Comparison of ENCODE assay signal across 34 cellular contexts in the genomic region with DNA sequence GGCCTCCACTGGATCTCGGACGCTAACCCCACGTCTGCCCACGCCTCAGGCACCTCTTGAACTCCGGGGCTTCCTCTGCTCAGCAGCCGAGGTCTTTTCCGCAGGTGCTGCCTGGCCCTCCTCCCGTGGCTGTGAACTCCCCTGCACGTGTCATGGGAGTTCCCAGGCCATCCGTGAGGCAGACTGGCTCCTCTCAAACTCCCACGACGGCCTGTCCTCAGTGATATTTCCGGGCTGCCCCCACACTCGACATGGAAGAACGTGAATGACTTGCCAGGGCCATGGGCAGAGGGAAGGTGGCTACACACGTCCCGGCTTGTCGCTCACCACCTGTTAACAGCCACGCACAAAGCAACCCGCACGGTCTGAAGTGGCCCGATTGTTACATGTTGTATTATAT.
"Had no signal": no experiment of that assay in that cellular context is flagged by ENCODE, and none has a peak within 500 bp of the region (broad histone marks: within the 10 kb centered on the region; RNA-seq: fewer than 3 reads in every experiment).

No MANE protein-coding gene starts in this region.

- H3K4me3 Mint-ChIP-seq: activated B cell treated with CpG ODN at 0.5 μM for 24 hours; activated CD8-positive, alpha-beta T cell treated with anti-CD3 and anti-CD28 coated beads for 36 hours; activated naive CD8-positive, alpha-beta T cell treated with anti-CD3 and anti-CD28 coated beads for 36 hours; activated T-cell treated with anti-CD3 and anti-CD28 coated beads, Interleukin-2, amount 50 U/mL, for 72 hours; activated T-helper 17 cell treated with anti-CD3 and anti-CD28 coated beads, Interleukin-2, amount 50 U/mL, for 72 hours; T-helper 1 cell treated with Interleukin-12 subunit alpha and Interleukin-12 subunit beta and Interleukin-4 antibody, amounts not matched to agents 30 μg/mL and 1 μg/mL, for 36 hours; T-helper 2 cell treated with Interferon-gamma antibody and Interleukin-4, amounts not matched to agents 5 μg/mL and 100 μg/mL, for 36 hours had no signal

- H3K27me3 ChIP-seq: brain microvascular endothelial cell, Peyer's patch, SJSA1 had no signal

- H3K4me1 ChIP-seq: Peyer's patch, SJSA1 had no signal

- H3K36me3 Mint-ChIP-seq: activated naive CD8-positive, alpha-beta T cell treated with anti-CD3 and anti-CD28 coated beads for 36 hours had no signal

- DNase-seq: activated B cell treated with CpG ODN at 0.5 μM for 24 hours; activated CD4-positive, alpha-beta T cell treated with anti-CD3 and anti-CD28 coated beads for 4 hours; activated CD4-positive, CD25-positive, alpha-beta regulatory T cell treated with anti-CD3 and anti-CD28 coated beads, Interleukin-2, amount 50 U/mL, for 72 hours; activated CD8-positive, alpha-beta T cell treated with anti-CD3 and anti-CD28 coated beads for 36 hours; activated effector memory CD4-positive, alpha-beta T cell treated with anti-CD3 and anti-CD28 coated beads, Interleukin-2, amount 50 U/mL, for 16 hours; activated naive CD4-positive, alpha-beta T cell; activated naive CD4-positive, alpha-beta T cell treated with anti-CD3 and anti-CD28 coated beads, Interleukin-2, amount 50 U/mL, for 16 hours; activated naive CD8-positive, alpha-beta T cell treated with anti-CD3 and anti-CD28 coated beads for 36 hours; activated T-cell treated with anti-CD3 and anti-CD28 coated beads, Interleukin-2, amount 50 U/mL, for 1 hour; activated T-cell treated with anti-CD3 and anti-CD28 coated beads, Interleukin-2, amount 50 U/mL, for 72 hours; amniotic stem cell; aorta; brain microvascular endothelial cell; Karpas-422; KBM-7; NCI-H1105; NCI-H1417 treated with DMSO at 0.1 percent for 48 hours; NCI-H187 treated with DMSO at 0.1 percent for 48 hours; NCI-H2081; NCI-H2171 treated with DMSO at 0.1 percent for 48 hours; NCI-H226; NCI-H446 treated with DMSO at 0.1 percent for 48 hours; NCI-H69; NK-92 treated with Interleukin-12 subunit alpha and Interleukin-12 subunit beta, amount 100 ng/mL, for 24 hours; PC-3; Peyer's patch; RPMI8226; SHP77 treated with DMSO at 0.1 percent for 48 hours; SK-N-SH had no signal

- H3K9me3 ChIP-seq: Peyer's patch, SJSA1, SK-N-SH had no signal

- H3K4me1 Mint-ChIP-seq: activated naive CD8-positive, alpha-beta T cell treated with anti-CD3 and anti-CD28 coated beads for 36 hours; activated T-helper 17 cell treated with anti-CD3 and anti-CD28 coated beads, Interleukin-2, amount 50 U/mL, for 72 hours had no signal

- H3K36me3 ChIP-seq: brain microvascular endothelial cell, Peyer's patch, SJSA1 had no signal

- H3K9me3 Mint-ChIP-seq: activated B cell treated with CpG ODN at 0.5 μM for 24 hours; activated CD8-positive, alpha-beta T cell treated with anti-CD3 and anti-CD28 coated beads for 36 hours; activated naive CD8-positive, alpha-beta T cell treated with anti-CD3 and anti-CD28 coated beads for 36 hours; activated T-cell treated with anti-CD3 and anti-CD28 coated beads, Interleukin-2, amount 50 U/mL, for 72 hours; activated T-helper 17 cell treated with anti-CD3 and anti-CD28 coated beads, Interleukin-2, amount 50 U/mL, for 72 hours; T-helper 2 cell treated with Interferon-gamma antibody and Interleukin-4, amounts not matched to agents 5 μg/mL and 100 μg/mL, for 36 hours had no signal

- H3K9ac ChIP-seq: SK-N-SH had no signal

- H3K27ac ChIP-seq: brain microvascular endothelial cell, Peyer's patch, SJSA1 had no signal

- ATAC-seq: activated CD8-positive, alpha-beta T cell treated with anti-CD3 and anti-CD28 coated beads for 36 hours; activated T-cell treated with anti-CD3 and anti-CD28 coated beads, Interleukin-2, amount 50 U/mL, for 72 hours; activated T-helper 17 cell treated with anti-CD3 and anti-CD28 coated beads, Interleukin-2, amount 50 U/mL, for 72 hours; PC-3 had no signal

- H3K4me2 ChIP-seq: SK-N-SH had no signal

- H3K27ac Mint-ChIP-seq: activated B cell treated with CpG ODN at 0.5 μM for 24 hours; activated CD8-positive, alpha-beta T cell treated with anti-CD3 and anti-CD28 coated beads for 36 hours; activated naive CD8-positive, alpha-beta T cell treated with anti-CD3 and anti-CD28 coated beads for 36 hours; activated T-cell treated with anti-CD3 and anti-CD28 coated beads, Interleukin-2, amount 50 U/mL, for 72 hours; activated T-helper 17 cell treated with anti-CD3 and anti-CD28 coated beads, Interleukin-2, amount 50 U/mL, for 72 hours; T-helper 1 cell treated with Interleukin-12 subunit alpha and Interleukin-12 subunit beta and Interleukin-4 antibody, amounts not matched to agents 30 μg/mL and 1 μg/mL, for 36 hours; T-helper 2 cell treated with Interferon-gamma antibody and Interleukin-4, amounts not matched to agents 5 μg/mL and 100 μg/mL, for 36 hours had no signal

- FAIRE-seq: TTC549 had no signal

- H3K4me3 ChIP-seq: Peyer's patch, SJSA1 had no signal
